In genomic region chr9:117411547-117411946, GRCh38 we compare ENCODE assay signal across 8 cellular contexts. TPM values are rescaled to one million over a fixed set of nuclear protein-coding genes. Genes with fewer than 3 reads are reported as not detected.
DNase-seq lines count a peak whose midpoint lies in the region; ATAC-seq and TF ChIP-seq lines count a peak whose summit lies in the region.

No MANE protein-coding gene starts in this region.

- peak; percentile 64 for ATAC-seq in GM21786 (IDR thresholded peaks at IDR 0.05; ENCODE audit: unreplicated experiment)
- ATAC-seq in HG02642 (IDR thresholded peaks at IDR 0.05; ENCODE audit: poor library complexity, unreplicated experiment), result no peak

- intact Hi-C loops in vagina (cut with DNase I), result no loop called here

- TF ChIP-seq CTCF in vagina (IDR thresholded peaks at IDR 0.05), result no peak

- peaks cover 14% of the 10 kb centered on the region for H3K4me1 ChIP-seq in vagina

- H3K27ac ChIP-seq in vagina, result no peak overlapping the region

- no peak overlapping the region for H3K4me3 ChIP-seq in vagina

- H3K27me3 ChIP-seq in vagina, result no peaks in the 10 kb centered on the region

- H3K9me3 ChIP-seq in vagina, result no peaks in the 10 kb centered on the region

- no peak for TF ChIP-seq POLR2A in erythroblast (IDR thresholded peaks at IDR 0.05; ENCODE audit: low read length)
- TF ChIP-seq POLR2A in vagina (IDR thresholded peaks at IDR 0.05), result no peak

- H3K36me3 ChIP-seq in vagina, result no peaks in the 10 kb centered on the region

- DNase-seq in COLO668 (lab: John Stamatoyannopoulos, UW; ENCODE audit: unreplicated experiment) (peak; percentile 70), NCI-H748 treated with DMSO at 0.1 percent for 48 hours (lab: John Stamatoyannopoulos, UW) (peak; percentile 72), erythroblast (lab: John Stamatoyannopoulos, UW) (peak; percentile 29 to 33), nucleus accumbens (lab: John Stamatoyannopoulos, UW) (peak in 44 of 56 donors; percentile 10 to 79 (median 51)), vagina (ENCODE audit: extremely low spot score in 2 of 2) (no peak)
- DNase-seq in central memory CD4-positive, alpha-beta T cell, result no peak

RNA-seq across cellular contexts. Expression of gene ASTN2, which starts 3.3 kb away (rescaled TPM):
- 4.4 TPM for total RNA-seq in vagina

Comparison
In these comparisons a context has a peak if more than half of its experiments do, and no peak if none do; other contexts are left out.
1. DNase-seq: peak in COLO668 (single experiment), NCI-H748 treated with DMSO at 0.1 percent for 48 hours (single experiment), erythroblast (2 of 2) and nucleus accumbens (44 of 56); none in central memory CD4-positive, alpha-beta T cell (single experiment) and vagina (0 of 2).